21 cellular contexts compared by ENCODE assay signal in genomic region chr11:63132985-63133775, GRCh38. TPM values are rescaled to one million over a fixed set of nuclear protein-coding genes. Genes with fewer than 3 reads are reported as not detected.
DNase-seq lines count a peak whose midpoint lies in the region; ATAC-seq, FAIRE-seq and TF ChIP-seq lines count a peak whose summit lies in the region.
"Had no signal": no experiment of that assay in that cellular context is flagged by ENCODE, and none has a peak within 500 bp of the region (broad histone marks: within the 10 kb centered on the region; RNA-seq: fewer than 3 reads in every experiment).

No MANE protein-coding gene starts in this region.

- peak overlapping the region in 9 of 11 experiments; percentile 0 to 45 (median 22); a peak in 12 of 22 replicates for H3K4me2 ChIP-seq in BLaER1 treated with 17β-estradiol and CSF1 and Interleukin-3, amounts not matched to agents 10 nM and 100 nM

- TF ChIP-seq POLR2A in ovary (IDR thresholded peaks at IDR 0.05): no peak

- H3K9me3 ChIP-seq in BLaER1 treated with 17β-estradiol and CSF1 and Interleukin-3, amounts not matched to agents 10 nM and 100 nM (replicated peaks in 1 of 11): peaks cover 9 to 14% (median 13%) of the 10 kb centered on the region in 11 experiments; a peak in 20 of 22 replicates
- peaks cover 8% of the 10 kb centered on the region for H3K9me3 ChIP-seq in NT2/D1 (ENCODE audit: insufficient read depth, low read length)
- no peaks in the 10 kb centered on the region for H3K9me3 ChIP-seq in iPS-15b (ENCODE audit: control insufficient read depth, insufficient read depth, low read length)
- H3K9me3 ChIP-seq in pancreas: no peaks in the 10 kb centered on the region
- no peaks in the 10 kb centered on the region for H3K9me3 ChIP-seq in ovary

- no peaks in the 10 kb centered on the region for H4K20me1 ChIP-seq in BLaER1 treated with 17β-estradiol and CSF1 and Interleukin-3, amounts not matched to agents 10 nM and 100 nM

- H3K27ac ChIP-seq in BLaER1 treated with 17β-estradiol and CSF1 and Interleukin-3, amounts not matched to agents 10 nM and 100 nM: no peak overlapping the region
- H3K27ac ChIP-seq in pancreas (no peak overlapping the region), ovary (no peak overlapping the region)

- H3K4me1 Mint-ChIP-seq in activated naive CD8-positive, alpha-beta T cell treated with anti-CD3 and anti-CD28 coated beads, Interleukin-2, amount 50 U/mL, for 24 hours: no peaks in the 10 kb centered on the region
- H3K4me1 Mint-ChIP-seq: CD8-positive, alpha-beta memory T cell had no signal

- H3K36me3 ChIP-seq in BLaER1 treated with 17β-estradiol and CSF1 and Interleukin-3, amounts not matched to agents 10 nM and 100 nM: no peaks in the 10 kb centered on the region
- H3K36me3 ChIP-seq in NT2/D1 (ENCODE audit: insufficient read depth, insufficient read length, low read length): no peaks in the 10 kb centered on the region
- no peaks in the 10 kb centered on the region for H3K36me3 ChIP-seq in iPS-15b (ENCODE audit: control insufficient read depth, insufficient read depth, low read length)
- H3K36me3 ChIP-seq in pancreas: no peaks in the 10 kb centered on the region
- H3K36me3 ChIP-seq in ovary: no peaks in the 10 kb centered on the region

- H3K27me3 ChIP-seq in BLaER1 treated with 17β-estradiol and CSF1 and Interleukin-3, amounts not matched to agents 10 nM and 100 nM: no peaks in the 10 kb centered on the region
- peaks cover 7% of the 10 kb centered on the region for H3K27me3 ChIP-seq in NT2/D1 (ENCODE audit: insufficient read depth, insufficient read length)
- H3K27me3 ChIP-seq in iPS-15b (ENCODE audit: control insufficient read depth, insufficient read depth, low read length): no peaks in the 10 kb centered on the region
- no peaks in the 10 kb centered on the region for H3K27me3 ChIP-seq in pancreas
- H3K27me3 ChIP-seq in ovary: no peaks in the 10 kb centered on the region

- H3K9ac ChIP-seq in BLaER1 treated with 17β-estradiol and CSF1 and Interleukin-3, amounts not matched to agents 10 nM and 100 nM: no peak overlapping the region
- H3K9ac ChIP-seq in NT2/D1 (ENCODE audit: insufficient read length, low read depth) (peak overlapping the region; percentile 17), iPS-15b (ENCODE audit: low read depth, low read length) (no peak overlapping the region)

- no peak overlapping the region for H3K4me3 ChIP-seq in BLaER1 treated with 17β-estradiol and CSF1 and Interleukin-3, amounts not matched to agents 10 nM and 100 nM
- H3K4me3 ChIP-seq in NT2/D1 (ENCODE audit: insufficient read length, low read depth): no peak overlapping the region
- peak overlapping the region; percentile 30 for H3K4me3 ChIP-seq in iPS-15b (ENCODE audit: low read depth, low read length)
- H3K4me3 ChIP-seq in pancreas: no peak overlapping the region
- no peak overlapping the region for H3K4me3 ChIP-seq in ovary

- H3K27me3 Mint-ChIP-seq in activated naive CD8-positive, alpha-beta T cell treated with anti-CD3 and anti-CD28 coated beads, Interleukin-2, amount 50 U/mL, for 24 hours: peaks cover 32% of the 10 kb centered on the region

- no peak for TF ChIP-seq EP300 in ovary (IDR thresholded peaks at IDR 0.05)

- peaks cover 6% of the 10 kb centered on the region for H3K9me3 Mint-ChIP-seq in activated naive CD8-positive, alpha-beta T cell treated with anti-CD3 and anti-CD28 coated beads, Interleukin-2, amount 50 U/mL, for 24 hours

- no peak for TF ChIP-seq CTCF in pancreas (IDR thresholded peaks at IDR 0.05)
- TF ChIP-seq CTCF in ovary (IDR thresholded peaks at IDR 0.05): no peak

- no peak for DNase-seq in NT2/D1 (ENCODE audit: low read depth, low spot score)
- peak in 5 of 6 donors; percentile 24 to 65 (median 60) for DNase-seq in pancreas
- no peak for DNase-seq in left cardiac atrium
- DNase-seq in midbrain (lab: John Stamatoyannopoulos, UW): no peak
- DNase-seq in activated naive CD8-positive, alpha-beta T cell treated with anti-CD3 and anti-CD28 coated beads, Interleukin-2, amount 50 U/mL, for 24 hours: no peak
- DNase-seq in ovary: no peak
- DNase-seq: 8988T; C1 segment of cervical spinal cord; CD4-positive, CD25-positive, alpha-beta regulatory T cell; CD8-positive, alpha-beta memory T cell; COR-L47; GDM1; H9 had no signal

- intact Hi-C loops in pancreas (cut with DNase I): no loop called here
- intact Hi-C loops in left cardiac atrium (cut with DNase I): no loop called here
- intact Hi-C loops in ovary (cut with DNase I): no loop called here

- H3K36me3 Mint-ChIP-seq in activated naive CD8-positive, alpha-beta T cell treated with anti-CD3 and anti-CD28 coated beads, Interleukin-2, amount 50 U/mL, for 24 hours (ENCODE audit: low read depth): no peaks in the 10 kb centered on the region
- H3K36me3 Mint-ChIP-seq: CD4-positive, CD25-positive, alpha-beta regulatory T cell; CD8-positive, alpha-beta memory T cell had no signal

- no peak for FAIRE-seq in pancreas (lab: Jason Lieb, UNC)
- FAIRE-seq: D721Med, GM12892, GM18507, H1 had no signal

- ATAC-seq in pancreas: peak; percentile 43 to 92 (median 76)
- ATAC-seq in left cardiac atrium: no peak
- no peak for ATAC-seq in activated naive CD8-positive, alpha-beta T cell treated with anti-CD3 and anti-CD28 coated beads, Interleukin-2, amount 50 U/mL, for 24 hours

- no peak overlapping the region for H3K4me3 Mint-ChIP-seq in activated naive CD8-positive, alpha-beta T cell treated with anti-CD3 and anti-CD28 coated beads, Interleukin-2, amount 50 U/mL, for 24 hours
- H3K4me3 Mint-ChIP-seq: CD4-positive, CD25-positive, alpha-beta regulatory T cell; CD8-positive, alpha-beta memory T cell; H9 had no signal

- peaks cover 0 to 10% (median 8%) of the 10 kb centered on the region in 10 experiments; a peak in 14 of 20 replicates for H3K4me1 ChIP-seq in BLaER1 treated with 17β-estradiol and CSF1 and Interleukin-3, amounts not matched to agents 10 nM and 100 nM
- no peaks in the 10 kb centered on the region for H3K4me1 ChIP-seq in NT2/D1 (ENCODE audit: insufficient read depth, insufficient read length)
- no peaks in the 10 kb centered on the region for H3K4me1 ChIP-seq in iPS-15b (ENCODE audit: control insufficient read depth, insufficient read depth, low read length)
- no peaks in the 10 kb centered on the region for H3K4me1 ChIP-seq in pancreas
- no peaks in the 10 kb centered on the region for H3K4me1 ChIP-seq in ovary (ENCODE audit: insufficient read depth)

- WGBS in pancreas, 2 donors: 31 to 42% methylated on average over 7 of the region's 7 CpGs
- WGBS in ovary, 3 donors: 65 to 74% (median 72%) methylated on average over 7 of the region's 7 CpGs

- H3K27ac Mint-ChIP-seq in activated naive CD8-positive, alpha-beta T cell treated with anti-CD3 and anti-CD28 coated beads, Interleukin-2, amount 50 U/mL, for 24 hours: no peak overlapping the region
- H3K27ac Mint-ChIP-seq: CD4-positive, CD25-positive, alpha-beta regulatory T cell; CD8-positive, alpha-beta memory T cell; H9 had no signal

RNA-seq across cellular contexts. Expression of gene SLC22A24, which starts 10.8 kb away (rescaled TPM):
- total RNA-seq in pancreas (not detected), left cardiac atrium (not detected), ovary (not detected)
- polyA plus RNA-seq in pancreas (not detected), ovary (not detected)
- total RNA-seq: A673; CD4-positive, CD25-positive, alpha-beta regulatory T cell; CD8-positive, alpha-beta memory T cell; H1; H9 had no signal
- polyA plus RNA-seq: AG04450; CD4-positive, CD25-positive, alpha-beta regulatory T cell; CD8-positive, alpha-beta memory T cell; H1 had no signal

Comparison
In these comparisons a context has a peak if more than half of its experiments do, and no peak if none do; other contexts are left out.
1. DNase-seq: peak in pancreas (5 of 6); none in NT2/D1 (single experiment), left cardiac atrium (single experiment), midbrain (single experiment), activated naive CD8-positive, alpha-beta T cell treated with anti-CD3 and anti-CD28 coated beads, Interleukin-2, amount 50 U/mL, for 24 hours (single experiment) and ovary (0 of 5).
2. ATAC-seq: peak in pancreas (4 of 4); none in left cardiac atrium (0 of 2) and activated naive CD8-positive, alpha-beta T cell treated with anti-CD3 and anti-CD28 coated beads, Interleukin-2, amount 50 U/mL, for 24 hours (single experiment).